In genomic region chr14:31026395-31027096, GRCh38 we compare ENCODE assay signal across 1 cellular context.
TF ChIP-seq lines count a peak whose summit lies in the region.

No MANE protein-coding gene starts in this region.

TF ChIP-seq in HepG2, 621 proteins besides CTCF, POLR2A, EP300 and RAD21 (continued from another document and continues in another):
- TF ChIP-seq ZNF597 (CRISPR knock-in tag; IDR thresholded peaks at IDR 0.05) (no peak), ZNF619 (CRISPR knock-in tag; IDR thresholded peaks at IDR 0.05) (peak; percentile 35; the same call in 1 of the 2 replicates), RERE (CRISPR knock-in tag; IDR thresholded peaks at IDR 0.05; ENCODE audit: low read depth) (peak; percentile 54; the same call in 1 of the 2 replicates), ZFP41 (CRISPR knock-in tag; IDR thresholded peaks at IDR 0.05; ENCODE audit: borderline replicate concordance) (no peak), ZNF564 (CRISPR knock-in tag; IDR thresholded peaks at IDR 0.05) (peak; percentile 23; the same call in 1 of the 2 replicates), NR2F6 (IDR thresholded peaks at IDR 0.05) (no peak), NR2F6 (CRISPR knock-in tag; IDR thresholded peaks at IDR 0.05) (no peak; the same call in none of the 2 replicates), HDAC6 (IDR thresholded peaks at IDR 0.05; ENCODE audit: low read depth, low read length) (no peak; the same call in 1 of the 2 replicates), ZFP37 (CRISPR knock-in tag; IDR thresholded peaks at IDR 0.05; ENCODE audit: borderline replicate concordance) (peak; percentile 54; the same call in 1 of the 2 replicates), GMEB1 (CRISPR knock-in tag; IDR thresholded peaks at IDR 0.05; ENCODE audit: borderline replicate concordance) (peak; percentile 86), SNAPC5 (CRISPR knock-in tag; IDR thresholded peaks at IDR 0.05; ENCODE audit: borderline replicate concordance) (0 out of 2 replicates have a peak, but pooled peaks have one; percentile 19), ZNF563 (CRISPR knock-in tag; IDR thresholded peaks at IDR 0.05) (peak; percentile 57; the same call in 1 of the 2 replicates), ATF6 (CRISPR knock-in tag; conservative IDR thresholded peaks at IDR 0.05) (0 out of 2 replicates have a peak, but pooled peaks have one; percentile 89), ZNF253 (CRISPR knock-in tag; IDR thresholded peaks at IDR 0.05; ENCODE audit: borderline replicate concordance) (no peak), TP53 (CRISPR knock-in tag; conservative IDR thresholded peaks at IDR 0.05) (peak; percentile 81; the same call in 1 of the 2 replicates), ZNF773 (CRISPR knock-in tag; IDR thresholded peaks at IDR 0.05; ENCODE audit: borderline replicate concordance) (peak; percentile 87; the same call in 1 of the 2 replicates), ZNF577 (CRISPR knock-in tag; IDR thresholded peaks at IDR 0.05; ENCODE audit: borderline replicate concordance, low read depth) (no peak), NFYC (CRISPR knock-in tag; IDR thresholded peaks at IDR 0.05) (0 out of 2 replicates have a peak, but pooled peaks have one; percentile 33), ZNF598 (CRISPR knock-in tag; IDR thresholded peaks at IDR 0.05; ENCODE audit: borderline replicate concordance) (peak; percentile 97), CENPX (CRISPR knock-in tag; IDR thresholded peaks at IDR 0.05) (no peak), RFX1 (IDR thresholded peaks at IDR 0.05) (no peak), MYC (CRISPR knock-in tag; IDR thresholded peaks at IDR 0.05; ENCODE audit: borderline replicate concordance) (peak; percentile 42; the same call in 1 of the 2 replicates), ZFAT (CRISPR knock-in tag; conservative IDR thresholded peaks at IDR 0.05) (no peak), IRF9 (CRISPR knock-in tag; IDR thresholded peaks at IDR 0.05; ENCODE audit: borderline replicate concordance) (no peak; the same call in 1 of the 2 replicates), GTF2F1 (IDR thresholded peaks at IDR 0.05; ENCODE audit: low read length) (no peak; the same call in 1 of the 2 replicates), GATAD2A (CRISPR knock-in tag; IDR thresholded peaks at IDR 0.05) (peak; percentile 64), HNRNPH1 (optimal IDR thresholded peaks at IDR 0.05; ENCODE audit: low read depth, low read length) (peak; percentile 83), ZNF44 (CRISPR knock-in tag; IDR thresholded peaks at IDR 0.05) (peak; percentile 89; the same call in 1 of the 2 replicates), ARNT (IDR thresholded peaks at IDR 0.05) (no peak), TARDBP (CRISPR knock-in tag; IDR thresholded peaks at IDR 0.05) (no peak; the same call in none of the 2 replicates), NPAS2 (CRISPR knock-in tag; IDR thresholded peaks at IDR 0.05; ENCODE audit: borderline replicate concordance) (no peak), ZNF841 (CRISPR knock-in tag; IDR thresholded peaks at IDR 0.05; ENCODE audit: borderline replicate concordance) (no peak)
- TF ChIP-seq, protein P1, sequence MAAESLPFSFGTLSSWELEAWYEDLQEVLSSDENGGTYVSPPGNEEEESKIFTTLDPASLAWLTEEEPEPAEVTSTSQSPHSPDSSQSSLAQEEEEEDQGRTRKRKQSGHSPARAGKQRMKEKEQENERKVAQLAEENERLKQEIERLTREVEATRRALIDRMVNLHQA (CRISPR knock-in tag; IDR thresholded peaks at IDR 0.05): no peak; the same call in 1 of the 2 replicates
- TF ChIP-seq, protein P2, sequence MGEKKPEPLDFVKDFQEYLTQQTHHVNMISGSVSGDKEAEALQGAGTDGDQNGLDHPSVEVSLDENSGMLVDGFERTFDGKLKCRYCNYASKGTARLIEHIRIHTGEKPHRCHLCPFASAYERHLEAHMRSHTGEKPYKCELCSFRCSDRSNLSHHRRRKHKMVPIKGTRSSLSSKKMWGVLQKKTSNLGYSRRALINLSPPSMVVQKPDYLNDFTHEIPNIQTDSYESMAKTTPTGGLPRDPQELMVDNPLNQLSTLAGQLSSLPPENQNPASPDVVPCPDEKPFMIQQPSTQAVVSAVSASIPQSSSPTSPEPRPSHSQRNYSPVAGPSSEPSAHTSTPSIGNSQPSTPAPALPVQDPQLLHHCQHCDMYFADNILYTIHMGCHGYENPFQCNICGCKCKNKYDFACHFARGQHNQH (CRISPR knock-in tag; IDR thresholded peaks at IDR 0.05): peak; percentile 97
- TF ChIP-seq, protein P3, sequence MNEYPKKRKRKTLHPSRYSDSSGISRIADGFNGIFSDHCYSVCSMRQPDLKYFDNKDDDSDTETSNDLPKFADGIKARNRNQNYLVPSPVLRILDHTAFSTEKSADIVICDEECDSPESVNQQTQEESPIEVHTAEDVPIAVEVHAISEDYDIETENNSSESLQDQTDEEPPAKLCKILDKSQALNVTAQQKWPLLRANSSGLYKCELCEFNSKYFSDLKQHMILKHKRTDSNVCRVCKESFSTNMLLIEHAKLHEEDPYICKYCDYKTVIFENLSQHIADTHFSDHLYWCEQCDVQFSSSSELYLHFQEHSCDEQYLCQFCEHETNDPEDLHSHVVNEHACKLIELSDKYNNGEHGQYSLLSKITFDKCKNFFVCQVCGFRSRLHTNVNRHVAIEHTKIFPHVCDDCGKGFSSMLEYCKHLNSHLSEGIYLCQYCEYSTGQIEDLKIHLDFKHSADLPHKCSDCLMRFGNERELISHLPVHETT (CRISPR knock-in tag; conservative IDR thresholded peaks at IDR 0.05): peak; percentile 94
- TF ChIP-seq, protein P4, sequence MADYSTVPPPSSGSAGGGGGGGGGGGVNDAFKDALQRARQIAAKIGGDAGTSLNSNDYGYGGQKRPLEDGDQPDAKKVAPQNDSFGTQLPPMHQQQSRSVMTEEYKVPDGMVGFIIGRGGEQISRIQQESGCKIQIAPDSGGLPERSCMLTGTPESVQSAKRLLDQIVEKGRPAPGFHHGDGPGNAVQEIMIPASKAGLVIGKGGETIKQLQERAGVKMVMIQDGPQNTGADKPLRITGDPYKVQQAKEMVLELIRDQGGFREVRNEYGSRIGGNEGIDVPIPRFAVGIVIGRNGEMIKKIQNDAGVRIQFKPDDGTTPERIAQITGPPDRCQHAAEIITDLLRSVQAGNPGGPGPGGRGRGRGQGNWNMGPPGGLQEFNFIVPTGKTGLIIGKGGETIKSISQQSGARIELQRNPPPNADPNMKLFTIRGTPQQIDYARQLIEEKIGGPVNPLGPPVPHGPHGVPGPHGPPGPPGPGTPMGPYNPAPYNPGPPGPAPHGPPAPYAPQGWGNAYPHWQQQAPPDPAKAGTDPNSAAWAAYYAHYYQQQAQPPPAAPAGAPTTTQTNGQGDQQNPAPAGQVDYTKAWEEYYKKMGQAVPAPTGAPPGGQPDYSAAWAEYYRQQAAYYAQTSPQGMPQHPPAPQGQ (CRISPR knock-in tag; IDR thresholded peaks at IDR 0.05; ENCODE audit: borderline replicate concordance): no peak
- TF ChIP-seq, protein P5, sequence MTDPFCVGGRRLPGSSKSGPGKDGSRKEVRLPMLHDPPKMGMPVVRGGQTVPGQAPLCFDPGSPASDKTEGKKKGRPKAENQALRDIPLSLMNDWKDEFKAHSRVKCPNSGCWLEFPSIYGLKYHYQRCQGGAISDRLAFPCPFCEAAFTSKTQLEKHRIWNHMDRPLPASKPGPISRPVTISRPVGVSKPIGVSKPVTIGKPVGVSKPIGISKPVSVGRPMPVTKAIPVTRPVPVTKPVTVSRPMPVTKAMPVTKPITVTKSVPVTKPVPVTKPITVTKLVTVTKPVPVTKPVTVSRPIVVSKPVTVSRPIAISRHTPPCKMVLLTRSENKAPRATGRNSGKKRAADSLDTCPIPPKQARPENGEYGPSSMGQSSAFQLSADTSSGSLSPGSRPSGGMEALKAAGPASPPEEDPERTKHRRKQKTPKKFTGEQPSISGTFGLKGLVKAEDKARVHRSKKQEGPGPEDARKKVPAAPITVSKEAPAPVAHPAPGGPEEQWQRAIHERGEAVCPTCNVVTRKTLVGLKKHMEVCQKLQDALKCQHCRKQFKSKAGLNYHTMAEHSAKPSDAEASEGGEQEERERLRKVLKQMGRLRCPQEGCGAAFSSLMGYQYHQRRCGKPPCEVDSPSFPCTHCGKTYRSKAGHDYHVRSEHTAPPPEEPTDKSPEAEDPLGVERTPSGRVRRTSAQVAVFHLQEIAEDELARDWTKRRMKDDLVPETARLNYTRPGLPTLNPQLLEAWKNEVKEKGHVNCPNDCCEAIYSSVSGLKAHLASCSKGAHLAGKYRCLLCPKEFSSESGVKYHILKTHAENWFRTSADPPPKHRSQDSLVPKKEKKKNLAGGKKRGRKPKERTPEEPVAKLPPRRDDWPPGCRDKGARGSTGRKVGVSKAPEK (CRISPR knock-in tag; IDR thresholded peaks at IDR 0.05; ENCODE audit: borderline replicate concordance): no peak
- TF ChIP-seq, protein P6, sequence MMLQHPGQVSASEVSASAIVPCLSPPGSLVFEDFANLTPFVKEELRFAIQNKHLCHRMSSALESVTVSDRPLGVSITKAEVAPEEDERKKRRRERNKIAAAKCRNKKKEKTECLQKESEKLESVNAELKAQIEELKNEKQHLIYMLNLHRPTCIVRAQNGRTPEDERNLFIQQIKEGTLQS (CRISPR knock-in tag; IDR thresholded peaks at IDR 0.05): peak; percentile 78
